8 cellular contexts compared by ENCODE assay signal in the genomic region with DNA sequence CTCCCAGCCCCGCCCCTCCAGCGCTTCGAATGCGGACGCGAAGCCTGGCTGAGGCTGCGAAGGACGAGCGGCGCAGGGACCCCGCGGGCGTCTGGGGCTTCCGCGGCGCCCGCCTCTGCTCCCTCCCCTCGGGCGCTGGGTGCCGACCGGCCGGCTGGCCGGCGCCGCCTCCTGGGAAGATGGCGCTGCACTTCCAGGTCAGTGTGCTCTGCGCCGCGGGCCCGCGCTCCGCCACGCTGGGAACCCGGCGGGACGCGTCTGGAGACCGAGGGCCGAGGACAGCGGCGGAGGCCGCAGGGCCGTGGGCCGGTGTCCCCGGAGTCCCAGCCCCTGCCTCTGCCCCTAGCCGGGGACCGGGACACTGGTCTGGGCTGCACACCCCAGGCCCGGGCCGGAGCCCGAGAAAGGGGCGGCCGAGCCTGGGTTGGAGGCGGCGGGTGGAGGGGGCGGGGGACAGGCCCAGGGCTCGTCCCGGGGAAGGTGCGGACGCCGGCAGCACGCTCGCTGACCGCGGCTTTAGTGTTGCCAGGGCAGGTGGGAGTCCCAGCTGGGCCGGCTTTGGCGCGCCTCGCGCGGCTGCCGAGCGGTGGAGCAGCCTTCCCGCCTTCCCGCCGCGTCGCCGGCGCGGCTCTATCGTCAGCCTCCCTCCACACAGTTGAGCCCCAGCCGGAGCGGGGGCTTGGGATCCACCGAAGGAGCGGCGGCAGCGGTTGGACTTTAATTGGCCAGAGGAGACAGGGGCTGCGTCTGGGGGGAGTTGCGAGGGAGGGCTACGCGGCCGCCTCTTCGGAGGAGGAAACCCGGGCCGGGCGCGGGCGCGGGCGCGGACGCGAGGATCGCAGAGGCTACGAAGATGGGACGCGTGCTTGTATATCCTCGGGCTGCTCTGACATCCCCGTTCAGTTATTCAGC. TPM values are rescaled to one million over a fixed set of nuclear protein-coding genes. Genes with fewer than 3 reads are reported as not detected.
A peak's percentile ranks its signal among the peaks of the same experiment; 100 is the strongest.
DNase-seq lines count a peak whose midpoint lies in the region; ATAC-seq and TF ChIP-seq lines count a peak whose summit lies in the region.

A gene (plus strand): TSS at position 164 of the 912 bp plus-strand sequence.

- H3K4me1 ChIP-seq in OCI-LY7 (ENCODE audit: insufficient read depth, low read length, poor library complexity, severe bottlenecking), result no peaks in the 10 kb centered on the region

- DNase-seq in activated CD8-positive, alpha-beta T cell treated with anti-CD3 and anti-CD28 coated beads for 36 hours, result no peak
- DNase-seq in activated CD8-positive, alpha-beta T cell treated with anti-CD3 and anti-CD28 coated beads, Interleukin-2, amount 10 ng/mL, durations not matched to agents 7 days and 5 days, result no peak
- peak; percentile 90 for DNase-seq in NCI-H748 (lab: John Stamatoyannopoulos, UW; ENCODE audit: unreplicated experiment)
- no peak for DNase-seq in coronary artery (ENCODE audit: low spot score)
- peak; percentile 4 for DNase-seq in kidney glomerular epithelial cell (lab: John Stamatoyannopoulos, UW)
- DNase-seq in stimulated activated CD8-positive, alpha-beta memory T cell treated with anti-CD3 and anti-CD28 coated beads, Interleukin-4, amount 100 ng/mL, for 48 hours, result peak; percentile 24
- DNase-seq in OCI-LY7 (ENCODE audit: low spot score), result no peak

- H3K4me3 Mint-ChIP-seq in activated CD8-positive, alpha-beta T cell treated with anti-CD3 and anti-CD28 coated beads for 36 hours, result peak within 1 kb of the TSS; percentile 2
- no peak within 1 kb of the TSS for H3K4me3 Mint-ChIP-seq in activated CD8-positive, alpha-beta T cell treated with anti-CD3 and anti-CD28 coated beads, Interleukin-2, amount 10 ng/mL, durations not matched to agents 7 days and 5 days

- H2AFZ ChIP-seq in OCI-LY7 (ENCODE audit: low read length), result no peak within 1 kb of the TSS

- H3K27ac ChIP-seq in coronary artery (peak within 1 kb of the TSS in 1 of 2 donors; percentile 40), OCI-LY7 (ENCODE audit: low read depth, low read length, poor library complexity, severe bottlenecking) (no peak within 1 kb of the TSS)

- H3K36me3 Mint-ChIP-seq in activated CD8-positive, alpha-beta T cell treated with anti-CD3 and anti-CD28 coated beads for 36 hours (ENCODE audit: low read depth), result peaks cover 18% of the 10 kb centered on the region
- H3K36me3 Mint-ChIP-seq in activated CD8-positive, alpha-beta T cell treated with anti-CD3 and anti-CD28 coated beads, Interleukin-2, amount 10 ng/mL, durations not matched to agents 7 days and 5 days (ENCODE audit: low read depth), result peaks cover 12% of the 10 kb centered on the region

- H3K9me2 ChIP-seq in OCI-LY7 (ENCODE audit: insufficient read depth, low read length), result no peaks in the 10 kb centered on the region

- BruUV-seq in OCI-LY7 (replicated peaks; lab: Mats Ljungman, UMichigan), result no TSS peak

- H3K9me3 ChIP-seq in OCI-LY7 (ENCODE audit: low read length), result peaks cover 13% of the 10 kb centered on the region

- peak within 1 kb of the TSS; percentile 81 for H3K4me3 ChIP-seq in coronary artery
- no peak within 1 kb of the TSS for H3K4me3 ChIP-seq in OCI-LY7 (ENCODE audit: low read depth, low read length, poor library complexity, severe bottlenecking)

- no peaks in the 10 kb centered on the region for H4K20me1 ChIP-seq in OCI-LY7 (ENCODE audit: insufficient read depth, low read length)

- H3K27ac Mint-ChIP-seq in activated CD8-positive, alpha-beta T cell treated with anti-CD3 and anti-CD28 coated beads for 36 hours, result no peak within 1 kb of the TSS
- no peak within 1 kb of the TSS for H3K27ac Mint-ChIP-seq in activated CD8-positive, alpha-beta T cell treated with anti-CD3 and anti-CD28 coated beads, Interleukin-2, amount 10 ng/mL, durations not matched to agents 7 days and 5 days

- no peak for ATAC-seq in activated CD8-positive, alpha-beta T cell treated with anti-CD3 and anti-CD28 coated beads for 36 hours
- no peak for ATAC-seq in activated CD8-positive, alpha-beta T cell treated with anti-CD3 and anti-CD28 coated beads, Interleukin-2, amount 10 ng/mL, durations not matched to agents 7 days and 5 days
- ATAC-seq in HG03439 (IDR thresholded peaks at IDR 0.05; ENCODE audit: unreplicated experiment), result no peak

- H3K4me2 ChIP-seq in OCI-LY7 (ENCODE audit: low read length), result no peak within 1 kb of the TSS

- no peaks in the 10 kb centered on the region for H3K79me2 ChIP-seq in OCI-LY7 (ENCODE audit: insufficient read depth, low read depth, low read length)

- no peaks in the 10 kb centered on the region for H3K36me3 ChIP-seq in OCI-LY7 (ENCODE audit: insufficient read depth, low read length)

- H3K4me1 Mint-ChIP-seq in activated CD8-positive, alpha-beta T cell treated with anti-CD3 and anti-CD28 coated beads for 36 hours (ENCODE audit: low read depth), result peaks cover 5% of the 10 kb centered on the region
- H3K4me1 Mint-ChIP-seq in activated CD8-positive, alpha-beta T cell treated with anti-CD3 and anti-CD28 coated beads, Interleukin-2, amount 10 ng/mL, durations not matched to agents 7 days and 5 days (ENCODE audit: low read depth), result peaks cover 5% of the 10 kb centered on the region

- peaks cover 39% of the 10 kb centered on the region for H3K27me3 Mint-ChIP-seq in activated CD8-positive, alpha-beta T cell treated with anti-CD3 and anti-CD28 coated beads for 36 hours
- H3K27me3 Mint-ChIP-seq in activated CD8-positive, alpha-beta T cell treated with anti-CD3 and anti-CD28 coated beads, Interleukin-2, amount 10 ng/mL, durations not matched to agents 7 days and 5 days (ENCODE audit: low read depth), result peaks cover 28% of the 10 kb centered on the region

- CTCF ChIA-PET in activated CD8-positive, alpha-beta T cell treated with anti-CD3 and anti-CD28 coated beads for 36 hours (lab: Charles Lee), result no interaction called here
- CTCF ChIA-PET in activated CD8-positive, alpha-beta T cell treated with anti-CD3 and anti-CD28 coated beads, Interleukin-2, amount 10 ng/mL, durations not matched to agents 7 days and 5 days (lab: Charles Lee), result no interaction called here
- CTCF ChIA-PET in OCI-LY7 (lab: Charles Lee; ENCODE audit: unreplicated experiment), result no interaction called here

- peaks cover 20% of the 10 kb centered on the region for H3K9me3 Mint-ChIP-seq in activated CD8-positive, alpha-beta T cell treated with anti-CD3 and anti-CD28 coated beads for 36 hours
- peaks cover 14% of the 10 kb centered on the region for H3K9me3 Mint-ChIP-seq in activated CD8-positive, alpha-beta T cell treated with anti-CD3 and anti-CD28 coated beads, Interleukin-2, amount 10 ng/mL, durations not matched to agents 7 days and 5 days (ENCODE audit: insufficient read depth)

- no peak for TF ChIP-seq CTCF in activated CD8-positive, alpha-beta T cell treated with anti-CD3 and anti-CD28 coated beads for 36 hours (IDR thresholded peaks at IDR 0.05)
- TF ChIP-seq CTCF in coronary artery (IDR thresholded peaks at IDR 0.05), result no peak
- TF ChIP-seq CTCF in OCI-LY7 (conservative IDR thresholded peaks at IDR 0.05; ENCODE audit: low read length), result no peak

- intact Hi-C loops in activated CD8-positive, alpha-beta T cell treated with anti-CD3 and anti-CD28 coated beads for 36 hours (cut with micrococcal nuclease), result no loop called here
- intact Hi-C loops in OCI-LY7 (cut with micrococcal nuclease; ENCODE audit: unreplicated experiment), result no loop called here

- POLR2A ChIA-PET in activated CD8-positive, alpha-beta T cell treated with anti-CD3 and anti-CD28 coated beads for 36 hours (lab: Charles Lee), result no interaction called here
- POLR2A ChIA-PET in activated CD8-positive, alpha-beta T cell treated with anti-CD3 and anti-CD28 coated beads, Interleukin-2, amount 10 ng/mL, durations not matched to agents 7 days and 5 days (lab: Charles Lee), result no interaction called here
- POLR2A ChIA-PET in OCI-LY7 (lab: Charles Lee), result no interaction called here

RNA-seq across cellular contexts. Expression of the gene that starts here (rescaled TPM):
- total RNA-seq in activated CD8-positive, alpha-beta T cell treated with anti-CD3 and anti-CD28 coated beads for 36 hours, result not detected
- total RNA-seq in activated CD8-positive, alpha-beta T cell treated with anti-CD3 and anti-CD28 coated beads, Interleukin-2, amount 10 ng/mL, durations not matched to agents 7 days and 5 days, result under 1 TPM in 1 of 2 experiments, not detected in 1; 0.13 TPM
- not detected in 2 replicates for total RNA-seq in OCI-LY7 (2014; rRNA removed; shearing (Covaris generic))
- total RNA-seq in OCI-LY7 (2022), result not detected in 2 replicates

Comparison
In these comparisons a context has a peak if more than half of its experiments do, and no peak if none do; other contexts are left out.
1. DNase-seq: peak in NCI-H748 (single experiment), kidney glomerular epithelial cell (single experiment) and stimulated activated CD8-positive, alpha-beta memory T cell treated with anti-CD3 and anti-CD28 coated beads, Interleukin-4, amount 100 ng/mL, for 48 hours (single experiment); none in activated CD8-positive, alpha-beta T cell treated with anti-CD3 and anti-CD28 coated beads for 36 hours (single experiment), activated CD8-positive, alpha-beta T cell treated with anti-CD3 and anti-CD28 coated beads, Interleukin-2, amount 10 ng/mL, durations not matched to agents 7 days and 5 days (single experiment), coronary artery (single experiment) and OCI-LY7 (single experiment).